1 cellular context compared by ENCODE assay signal in genomic region chr1:218659911-218660677, GRCh38.
A peak's percentile ranks its signal among the peaks of the same experiment; 100 is the strongest.
TF ChIP-seq lines count a peak whose summit lies in the region.

No MANE protein-coding gene starts in this region.

TF ChIP-seq in Ishikawa, 13 proteins besides CTCF, POLR2A, EP300 and RAD21 (continued from another document):
- TF ChIP-seq REST (IDR thresholded peaks at IDR 0.05; ENCODE audit: low read depth) (no peak), MAX (IDR thresholded peaks at IDR 0.05) (peak; percentile 31; the same call in 1 of the 2 replicates), CREB1 (IDR thresholded peaks at IDR 0.05; ENCODE audit: low read depth) (no peak), TEAD4 (IDR thresholded peaks at IDR 0.05) (peak; percentile 84), ZBTB7A (IDR thresholded peaks at IDR 0.05; ENCODE audit: low read depth) (no peak), NFIC (IDR thresholded peaks at IDR 0.05) (no peak; the same call in 1 of the 2 replicates), TAF1 (IDR thresholded peaks at IDR 0.05; ENCODE audit: low read depth) (no peak), TCF12 (IDR thresholded peaks at IDR 0.05; ENCODE audit: low read depth) (peak; percentile 64), EGR1 (IDR thresholded peaks at IDR 0.05) (no peak), FOXM1 (IDR thresholded peaks at IDR 0.05; ENCODE audit: borderline replicate concordance, low read depth) (peak; percentile 68; the same call in 1 of the 2 replicates)
